Comparison of ENCODE assay signal across 21 cellular contexts in the genomic region with DNA sequence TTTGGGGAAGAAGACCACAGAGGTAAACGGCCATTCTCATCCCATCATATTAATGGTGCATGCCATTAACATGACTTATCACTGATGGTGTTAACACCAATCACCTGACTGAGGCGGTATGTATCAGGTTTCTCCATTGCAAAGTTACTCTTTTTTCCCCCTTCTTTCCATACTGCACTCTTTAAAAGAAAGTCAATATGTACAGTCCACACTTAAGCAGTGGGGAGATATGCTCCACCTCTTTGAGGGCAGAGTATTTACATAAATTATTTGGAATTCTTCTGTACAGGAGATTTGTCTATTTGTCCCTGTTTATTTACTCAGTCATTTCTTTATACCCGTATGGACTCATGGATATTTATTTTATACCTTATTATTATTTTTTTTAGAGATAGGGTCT. TPM values are rescaled to one million over a fixed set of nuclear protein-coding genes. Genes with fewer than 3 reads are reported as not detected.
DNase-seq lines count a peak whose midpoint lies in the region; TF ChIP-seq lines count a peak whose summit lies in the region.
"Had no signal": no experiment of that assay in that cellular context is flagged by ENCODE, and none has a peak within 500 bp of the region (broad histone marks: within the 10 kb centered on the region; RNA-seq: fewer than 3 reads in every experiment).

No MANE protein-coding gene starts in this region.

- H3F3A ChIP-seq in Loucy (ENCODE audit: low read depth): peaks cover 14% of the 10 kb centered on the region

- BruUV-seq in MCF 10A (replicated peaks; lab: Mats Ljungman, UMichigan): no TSS peak

- no peak overlapping the region for H3K9ac ChIP-seq in Loucy (ENCODE audit: low read depth, low read length, poor library complexity, severe bottlenecking)

- intact Hi-C loops in MCF 10A (cut with micrococcal nuclease): no loop called here

- DNase-seq in DMS53 (lab: John Stamatoyannopoulos, UW) (peak; percentile 32), DMS53 treated with DMSO at 0.1 percent for 48 hours (lab: John Stamatoyannopoulos, UW; ENCODE audit: unreplicated experiment) (no peak), left kidney (ENCODE audit: low read depth, low spot score) (peak; percentile 12), SKM-1 treated with dmso at 0.1 percent for 144 hours (lab: John Stamatoyannopoulos, UW; ENCODE audit: unreplicated experiment) (no peak), MCF 10A (ENCODE audit: unreplicated experiment) (no peak)
- DNase-seq: 8988T; ACHN; AML-193; BE2C; C1 segment of cervical spinal cord; Calu3; CD4-positive, alpha-beta memory T cell; COR-L47; DMS79; EL; GDM1; H9 had no signal

- no peaks in the 10 kb centered on the region for H3K79me2 ChIP-seq in Loucy (ENCODE audit: insufficient read depth, low read length)

- no peaks in the 10 kb centered on the region for H3K27me3 Mint-ChIP-seq in MCF 10A (ENCODE audit: insufficient read depth, unreplicated experiment)
- H3K27me3 Mint-ChIP-seq: CD4-positive, alpha-beta memory T cell had no signal

- no peaks in the 10 kb centered on the region for H3K9me2 ChIP-seq in Loucy (replicated peaks; ENCODE audit: low read depth, low read length)

- H3K27ac Mint-ChIP-seq in MCF 10A (ENCODE audit: low read depth, unreplicated experiment): no peak overlapping the region
- H3K27ac Mint-ChIP-seq: CD4-positive, alpha-beta memory T cell; GM23338; H9 had no signal

- H3K9me3 ChIP-seq in Loucy (ENCODE audit: insufficient read depth, low read depth, low read length): no peaks in the 10 kb centered on the region
- H3K9me3 ChIP-seq: A549, BE2C had no signal

- H3K4me1 Mint-ChIP-seq in MCF 10A (ENCODE audit: insufficient read depth, unreplicated experiment): no peaks in the 10 kb centered on the region
- H3K4me1 Mint-ChIP-seq: GM23338, H9 had no signal

- no peaks in the 10 kb centered on the region for H3K36me3 ChIP-seq in Loucy (ENCODE audit: insufficient read depth, low read length)
- H3K36me3 ChIP-seq: BE2C had no signal

- no peak overlapping the region; the same call in 1 of the 2 replicates for H2AFZ ChIP-seq in Loucy (ENCODE audit: low read length)
- H2AFZ ChIP-seq: GM23338 had no signal

- POLR2A ChIA-PET in MCF 10A (lab: Yijun Ruan, JAX): no interaction called here

- H3K4me3 Mint-ChIP-seq in MCF 10A (ENCODE audit: unreplicated experiment): no peak overlapping the region
- H3K4me3 Mint-ChIP-seq: CD4-positive, alpha-beta memory T cell; GM23338; H9 had no signal

- no peaks in the 10 kb centered on the region for H3K27me3 ChIP-seq in Loucy (ENCODE audit: insufficient read depth, low read length, poor library complexity, severe bottlenecking)
- H3K27me3 ChIP-seq: BE2C had no signal

- no peaks in the 10 kb centered on the region for H4K20me1 ChIP-seq in Loucy (ENCODE audit: insufficient read depth, low read length, poor library complexity, severe bottlenecking)

- peak overlapping the region; percentile 5 for H3K4me2 ChIP-seq in Loucy (ENCODE audit: low read depth, low read length, poor library complexity, severe bottlenecking)
- H3K4me2 ChIP-seq: A549, GM23338 had no signal

- no peaks in the 10 kb centered on the region for H3K9me3 Mint-ChIP-seq in MCF 10A (ENCODE audit: unreplicated experiment)
- H3K9me3 Mint-ChIP-seq: GM23338, H9 had no signal

- H3K36me3 Mint-ChIP-seq in MCF 10A (ENCODE audit: insufficient read depth, unreplicated experiment): no peaks in the 10 kb centered on the region
- H3K36me3 Mint-ChIP-seq: CD4-positive, alpha-beta memory T cell had no signal

- H3K4me3 ChIP-seq in Loucy (ENCODE audit: low read length, poor library complexity, severe bottlenecking): no peak overlapping the region
- H3K4me3 ChIP-seq: A549, GM12878, GM23338 had no signal

- CTCF ChIA-PET in MCF 10A (lab: Yijun Ruan, JAX): no interaction called here

- H3K4me1 ChIP-seq in Loucy (ENCODE audit: insufficient read depth, low read length, poor library complexity, severe bottlenecking): peaks cover 56% of the 10 kb centered on the region
- H3K4me1 ChIP-seq: BE2C had no signal

- no peak; the same call in 1 of the 2 replicates for TF ChIP-seq CTCF in Loucy (conservative IDR thresholded peaks at IDR 0.05; ENCODE audit: low read length)
- TF ChIP-seq CTCF in MCF 10A (IDR thresholded peaks at IDR 0.05; ENCODE audit: unreplicated experiment): no peak

RNA-seq across cellular contexts. Expression of a gene that starts 35.6 kb away (rescaled TPM):
- total RNA-seq in MCF 10A (2022): 51.7 and 60.4 TPM in 2 replicates

Comparison
In these comparisons a context has a peak if more than half of its experiments do, and no peak if none do; other contexts are left out.
1. DNase-seq: peak in DMS53 (single experiment) and left kidney (single experiment); none in DMS53 treated with DMSO at 0.1 percent for 48 hours (single experiment), SKM-1 treated with dmso at 0.1 percent for 144 hours (single experiment) and MCF 10A (single experiment).